8 cellular contexts compared by ENCODE assay signal in genomic region chr12:6336859-6337744, GRCh38. TPM values are rescaled to one million over a fixed set of nuclear protein-coding genes. Genes with fewer than 3 reads are reported as not detected.
DNase-seq lines count a peak whose midpoint lies in the region; ATAC-seq and TF ChIP-seq lines count a peak whose summit lies in the region.

No MANE protein-coding gene starts in this region.

- H3K4me1 ChIP-seq in CD8-positive, alpha-beta memory T cell (ENCODE audit: insufficient read depth, low read length), result peaks cover 80% of the 10 kb centered on the region
- peaks cover 42% of the 10 kb centered on the region for H3K4me1 ChIP-seq in iPS-15b (ENCODE audit: control insufficient read depth, insufficient read depth, low read length)

- TF ChIP-seq POLR2A in GM18505 (IDR thresholded peaks at IDR 0.05; ENCODE audit: borderline replicate concordance, extremely low read depth, insufficient read depth, insufficient read length), result no peak

- POLR2A ChIA-PET in CD8-positive, alpha-beta memory T cell (lab: Charles Lee), result interaction anchor here (0.7 to 4.3 kb wide), 10 partner anchors 9 to 353 kb away, joined by 3 to 34 read pairs (median 5); partner anchors contain the start of genes GAPDH and VAMP1

- no peaks in the 10 kb centered on the region for H3K9me3 Mint-ChIP-seq in CD8-positive, alpha-beta memory T cell
- no peaks in the 10 kb centered on the region for H3K9me3 Mint-ChIP-seq in stimulated activated memory B cell treated with anti-CD40 and anti-IgM and Interleukin-4, amounts not matched to agents 10 μg/mL and 1 μg/mL and 100 μg/mL, for 72 hours

- peak; percentile 67 to 88 (median 80) for DNase-seq in CD8-positive, alpha-beta memory T cell
- DNase-seq in NAMALWA (ENCODE audit: low spot score) (peak; percentile 50), activated gamma-delta T cell treated with Interleukin-2 at 50 U/mL for 16 hours (peak; percentile 81), NCI-H187 treated with DMSO at 0.1 percent for 48 hours (lab: John Stamatoyannopoulos, UW) (no peak)

- H3K27me3 Mint-ChIP-seq in CD8-positive, alpha-beta memory T cell, result peaks cover 0 to 4% of the 10 kb centered on the region in 2 donors
- peaks cover 32% of the 10 kb centered on the region for H3K27me3 Mint-ChIP-seq in stimulated activated memory B cell treated with anti-CD40 and anti-IgM and Interleukin-4, amounts not matched to agents 10 μg/mL and 1 μg/mL and 100 μg/mL, for 72 hours

- peaks cover 9 to 44% (median 17%) of the 10 kb centered on the region in 3 donors for H3K36me3 Mint-ChIP-seq in CD8-positive, alpha-beta memory T cell
- no peaks in the 10 kb centered on the region for H3K36me3 Mint-ChIP-seq in stimulated activated memory B cell treated with anti-CD40 and anti-IgM and Interleukin-4, amounts not matched to agents 10 μg/mL and 1 μg/mL and 100 μg/mL, for 72 hours

- peaks cover 28% of the 10 kb centered on the region for H3K36me3 ChIP-seq in CD8-positive, alpha-beta memory T cell (ENCODE audit: insufficient read depth, low read length)
- H3K36me3 ChIP-seq in iPS-15b (ENCODE audit: control insufficient read depth, insufficient read depth, low read length), result peaks cover 17% of the 10 kb centered on the region

- CTCF ChIA-PET in CD8-positive, alpha-beta memory T cell (lab: Charles Lee), result interaction anchor here (1.1 to 6.6 kb wide), 14 partner anchors 8 to 202 kb away, joined by 3 to 106 read pairs (median 20); partner anchors contain the start of gene VAMP1

- no peak overlapping the region for H3K4me3 Mint-ChIP-seq in CD8-positive, alpha-beta memory T cell
- no peak overlapping the region for H3K4me3 Mint-ChIP-seq in stimulated activated memory B cell treated with anti-CD40 and anti-IgM and Interleukin-4, amounts not matched to agents 10 μg/mL and 1 μg/mL and 100 μg/mL, for 72 hours

- ATAC-seq in stimulated activated memory B cell treated with anti-CD40 and anti-IgM and Interleukin-4, amounts not matched to agents 10 μg/mL and 1 μg/mL and 100 μg/mL, for 72 hours, result no peak
- ATAC-seq in GM19455 (IDR thresholded peaks at IDR 0.05; ENCODE audit: unreplicated experiment) (no peak), GM18505 (IDR thresholded peaks at IDR 0.05; ENCODE audit: unreplicated experiment) (no peak)

- peak overlapping the region; percentile 93 for H3K9ac ChIP-seq in iPS-15b (ENCODE audit: low read depth, low read length)

- peak overlapping the region; percentile 91 for H3K4me3 ChIP-seq in CD8-positive, alpha-beta memory T cell (ENCODE audit: low read length)
- H3K4me3 ChIP-seq in iPS-15b (ENCODE audit: low read depth, low read length), result peak overlapping the region; percentile 48

- peaks cover 5 to 45% (median 43%) of the 10 kb centered on the region in 3 donors for H3K4me1 Mint-ChIP-seq in CD8-positive, alpha-beta memory T cell
- peaks cover 24% of the 10 kb centered on the region for H3K4me1 Mint-ChIP-seq in stimulated activated memory B cell treated with anti-CD40 and anti-IgM and Interleukin-4, amounts not matched to agents 10 μg/mL and 1 μg/mL and 100 μg/mL, for 72 hours

- H3K27me3 ChIP-seq in CD8-positive, alpha-beta memory T cell (ENCODE audit: insufficient read depth, low read length, poor library complexity, severe bottlenecking), result no peaks in the 10 kb centered on the region
- no peaks in the 10 kb centered on the region for H3K27me3 ChIP-seq in iPS-15b (ENCODE audit: control insufficient read depth, insufficient read depth, low read length)

- H3K27ac ChIP-seq in CD8-positive, alpha-beta memory T cell (ENCODE audit: low read depth, low read length), result peak overlapping the region; percentile 80

- no peak overlapping the region for H3K27ac Mint-ChIP-seq in CD8-positive, alpha-beta memory T cell
- H3K27ac Mint-ChIP-seq in stimulated activated memory B cell treated with anti-CD40 and anti-IgM and Interleukin-4, amounts not matched to agents 10 μg/mL and 1 μg/mL and 100 μg/mL, for 72 hours, result peak overlapping the region; percentile 10

- H3K9me3 ChIP-seq in CD8-positive, alpha-beta memory T cell (ENCODE audit: low read length), result no peaks in the 10 kb centered on the region
- H3K9me3 ChIP-seq in iPS-15b (ENCODE audit: control insufficient read depth, insufficient read depth, low read length), result no peaks in the 10 kb centered on the region

RNA-seq across cellular contexts. Expression of gene TNFRSF1A, which starts 4.8 kb away (rescaled TPM):
- total RNA-seq in CD8-positive, alpha-beta memory T cell, result 10 to 100 TPM; 62.1 to 62.9 TPM
- polyA plus RNA-seq in CD8-positive, alpha-beta memory T cell, result 57.1 TPM

RNA-seq across cellular contexts. Expression of gene PLEKHG6, which starts 26.6 kb away (rescaled TPM):
- total RNA-seq in CD8-positive, alpha-beta memory T cell, result not detected
- polyA plus RNA-seq in CD8-positive, alpha-beta memory T cell, result 0.72 TPM

RNA-seq across cellular contexts. Expression of gene SCNN1A, which starts 38.3 kb away (rescaled TPM):
- under 1 TPM; 0.77 to 0.93 TPM for total RNA-seq in CD8-positive, alpha-beta memory T cell
- polyA plus RNA-seq in CD8-positive, alpha-beta memory T cell, result 0.49 TPM

RNA-seq across cellular contexts. Expression of gene LTBR, which starts 46.9 kb away (rescaled TPM):
- 1 to 10 TPM in 1 of 2 experiments, under 1 TPM in 1; 0.51 to 1.4 TPM for total RNA-seq in CD8-positive, alpha-beta memory T cell
- polyA plus RNA-seq in CD8-positive, alpha-beta memory T cell, result not detected
